Comparison of ENCODE assay signal across 31 cellular contexts in genomic region chr12:129138776-129139175, GRCh38.
DNase-seq lines count a peak whose midpoint lies in the region; ATAC-seq and TF ChIP-seq lines count a peak whose summit lies in the region.
"Had no signal": no experiment of that assay in that cellular context is flagged by ENCODE, and none has a peak within 500 bp of the region (broad histone marks: within the 10 kb centered on the region; RNA-seq: fewer than 3 reads in every experiment).

No MANE protein-coding gene starts in this region.

- H3K36me3 Mint-ChIP-seq in endodermal cell (ENCODE audit: low read depth), result no peaks in the 10 kb centered on the region
- H3K36me3 Mint-ChIP-seq in glutamatergic neuron (ENCODE audit: unreplicated experiment), result no peaks in the 10 kb centered on the region
- H3K36me3 Mint-ChIP-seq: CD14-positive monocyte; CD4-positive, alpha-beta memory T cell; CD4-positive, CD25-positive, alpha-beta regulatory T cell; CD8-positive, alpha-beta memory T cell; CD8-positive, alpha-beta T cell had no signal

- H3K4me1 ChIP-seq in endodermal cell (ENCODE audit: control insufficient read depth, insufficient read depth, low read length), result no peaks in the 10 kb centered on the region
- H3K4me1 ChIP-seq: A549; BE2C; BLaER1; BLaER1 treated with 17β-estradiol and CSF1 and Interleukin-3, amounts not matched to agents 10 nM and 100 nM; Caco-2 had no signal

- H3K27ac ChIP-seq in endodermal cell (ENCODE audit: low read depth, low read length), result no peak overlapping the region
- H3K27ac ChIP-seq: 22Rv1; A549; BLaER1; BLaER1 treated with 17β-estradiol and CSF1 and Interleukin-3, amounts not matched to agents 10 nM and 100 nM; C4-2B had no signal

- no peaks in the 10 kb centered on the region for H3K36me3 ChIP-seq in endodermal cell (ENCODE audit: control insufficient read depth, insufficient read depth, low read length)
- H3K36me3 ChIP-seq: BE2C; BLaER1; BLaER1 treated with 17β-estradiol and CSF1 and Interleukin-3, amounts not matched to agents 10 nM and 100 nM had no signal

- H3K9ac ChIP-seq in endodermal cell (ENCODE audit: extremely low read depth, low read length, poor library complexity, severe bottlenecking), result no peak overlapping the region
- H3K9ac ChIP-seq: BLaER1; BLaER1 treated with 17β-estradiol and CSF1 and Interleukin-3, amounts not matched to agents 10 nM and 100 nM had no signal

- 97% methylated on average over 4 of the region's 4 CpGs; no CpG with 5 or more reads in 1 of the 2 experiments for WGBS in endodermal cell (ENCODE audit: insufficient coverage in 1 of 2, insufficient read length in 1 of 2), 2 experiments

- no peaks in the 10 kb centered on the region for H3K27me3 ChIP-seq in endodermal cell (ENCODE audit: control insufficient read depth, insufficient read depth, low read length, poor library complexity, severe bottlenecking)
- H3K27me3 ChIP-seq: BE2C; BLaER1; BLaER1 treated with 17β-estradiol and CSF1 and Interleukin-3, amounts not matched to agents 10 nM and 100 nM had no signal

- DNase-seq in endodermal cell (peak; percentile 15), putamen (ENCODE audit: low spot score) (peak; percentile 68), glutamatergic neuron (no peak)
- DNase-seq: 8988T; ACHN; AML-193; BE2C; C1 segment of cervical spinal cord; Caco-2; Calu3; CD4-positive, alpha-beta memory T cell; CD4-positive, alpha-beta T cell; CD4-positive, CD25-positive, alpha-beta regulatory T cell; CD8-positive, alpha-beta memory T cell; CD8-positive, alpha-beta T cell; COR-L47; DMS 273 treated with DMSO at 0.1 percent for 48 hours; DMS153; DMS53; DMS79; DMS79 treated with DMSO at 0.1 percent for 48 hours; DND-41; EL had no signal

- H3K27me3 Mint-ChIP-seq in endodermal cell (ENCODE audit: insufficient read depth) (no peaks in the 10 kb centered on the region), glutamatergic neuron (ENCODE audit: unreplicated experiment) (no peaks in the 10 kb centered on the region)
- H3K27me3 Mint-ChIP-seq: B cell; CD4-positive, alpha-beta memory T cell; CD4-positive, alpha-beta T cell; CD4-positive, CD25-positive, alpha-beta regulatory T cell; CD8-positive, alpha-beta memory T cell had no signal

- ATAC-seq in GM21825 (IDR thresholded peaks at IDR 0.05; ENCODE audit: unreplicated experiment), result no peak
- ATAC-seq: A549; CD8-positive, alpha-beta T cell had no signal

- H3K4me1 Mint-ChIP-seq in endodermal cell (no peaks in the 10 kb centered on the region), glutamatergic neuron (ENCODE audit: low read depth, unreplicated experiment) (no peaks in the 10 kb centered on the region)
- H3K4me1 Mint-ChIP-seq: B cell; CD14-positive monocyte; CD4-positive, alpha-beta memory T cell; CD4-positive, CD25-positive, alpha-beta regulatory T cell; CD8-positive, alpha-beta memory T cell had no signal

- no peak overlapping the region for H3K4me3 Mint-ChIP-seq in endodermal cell
- no peak overlapping the region for H3K4me3 Mint-ChIP-seq in glutamatergic neuron (ENCODE audit: unreplicated experiment)
- H3K4me3 Mint-ChIP-seq: B cell; CD14-positive monocyte; CD4-positive, alpha-beta memory T cell; CD4-positive, alpha-beta T cell; CD4-positive, CD25-positive, alpha-beta regulatory T cell; CD8-positive, alpha-beta memory T cell; CD8-positive, alpha-beta T cell had no signal

- H3K4me3 ChIP-seq in endodermal cell (ENCODE audit: low read length), result no peak overlapping the region
- H3K4me3 ChIP-seq: A549; BLaER1; BLaER1 treated with 17β-estradiol and CSF1 and Interleukin-3, amounts not matched to agents 10 nM and 100 nM had no signal

- H3K9me3 Mint-ChIP-seq in endodermal cell (no peaks in the 10 kb centered on the region), glutamatergic neuron (ENCODE audit: unreplicated experiment) (peaks cover 12% of the 10 kb centered on the region)
- H3K9me3 Mint-ChIP-seq: CD8-positive, alpha-beta T cell had no signal

- TF ChIP-seq CTCF in endodermal cell (conservative IDR thresholded peaks at IDR 0.05) (no peak), glutamatergic neuron (IDR thresholded peaks at IDR 0.05; ENCODE audit: partially characterized antibody, unreplicated experiment) (no peak)

- no peaks in the 10 kb centered on the region for H3K9me3 ChIP-seq in endodermal cell (ENCODE audit: control insufficient read depth, low read length)
- H3K9me3 ChIP-seq: A549; BE2C; BLaER1; BLaER1 treated with 17β-estradiol and CSF1 and Interleukin-3, amounts not matched to agents 10 nM and 100 nM; Caco-2 had no signal

- H3K27ac Mint-ChIP-seq in endodermal cell (no peak overlapping the region), glutamatergic neuron (ENCODE audit: unreplicated experiment) (no peak overlapping the region)
- H3K27ac Mint-ChIP-seq: B cell; CD14-positive monocyte; CD4-positive, alpha-beta memory T cell; CD4-positive, alpha-beta T cell; CD4-positive, CD25-positive, alpha-beta regulatory T cell; CD8-positive, alpha-beta memory T cell; CD8-positive, alpha-beta T cell had no signal
